14 cellular contexts compared by ENCODE assay signal in the genomic region with DNA sequence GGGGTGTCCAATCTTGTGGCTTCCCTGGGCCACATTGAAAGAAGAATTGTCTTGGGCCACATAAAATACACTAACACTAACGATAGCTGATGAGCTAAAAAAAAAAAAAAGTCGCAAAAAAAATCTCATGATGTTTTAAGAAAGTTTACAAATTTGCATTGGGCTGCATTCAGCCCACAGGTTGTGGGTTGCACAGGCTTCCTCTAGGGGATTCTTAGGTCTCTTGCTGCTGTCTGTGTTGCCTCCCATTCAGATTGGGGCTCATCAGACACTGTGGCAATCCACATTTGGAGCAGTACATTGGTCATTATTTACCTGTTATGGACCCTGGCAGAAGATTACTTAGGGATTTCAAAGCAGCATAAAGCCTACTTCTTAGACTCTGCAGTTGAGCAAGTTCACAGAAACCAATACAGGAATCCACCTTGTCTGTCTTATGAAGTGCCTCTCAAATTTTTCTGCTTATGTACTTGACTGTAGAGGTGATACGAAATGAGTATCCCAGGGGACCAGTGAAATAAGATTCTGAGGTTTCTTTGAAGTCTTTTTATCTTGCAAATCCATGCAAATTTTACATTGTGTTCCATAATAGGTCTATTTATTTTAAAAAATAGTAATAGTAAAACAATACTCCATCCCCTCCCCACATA.
A peak's percentile ranks its signal among the peaks of the same experiment; 100 is the strongest.
DNase-seq lines count a peak whose midpoint lies in the region; ATAC-seq and TF ChIP-seq lines count a peak whose summit lies in the region.
"Had no signal": no experiment of that assay in that cellular context is flagged by ENCODE, and none has a peak within 500 bp of the region (broad histone marks: within the 10 kb centered on the region; RNA-seq: fewer than 3 reads in every experiment).

No MANE protein-coding gene starts in this region.

- H3K27me3 Mint-ChIP-seq in H9 (ENCODE audit: low read depth) (no peaks in the 10 kb centered on the region), HFFc6 (ENCODE audit: insufficient read depth) (no peaks in the 10 kb centered on the region; the same call in 1 of the 2 replicates)

- H3K27ac Mint-ChIP-seq in H9 = no peak overlapping the region
- H3K27ac Mint-ChIP-seq in HFFc6 = no peak overlapping the region

- no peak overlapping the region for H3K18ac ChIP-seq in H9 (ENCODE audit: insufficient read length, low read depth, low read length)

- no peak overlapping the region for H3K4me3 Mint-ChIP-seq in H9
- H3K4me3 Mint-ChIP-seq in HFFc6 = no peak overlapping the region

- WGBS in H9 (ENCODE audit: extremely low coverage, insufficient read length, low lambda C conversion rate) = no CpG with 5 or more reads among the region's 3 CpGs

- no peak overlapping the region for H3K56ac ChIP-seq in H9 (ENCODE audit: insufficient read length, low read depth, low read length)

- peaks cover 2% of the 10 kb centered on the region for H3K4me1 ChIP-seq in H9 (ENCODE audit: insufficient read depth, low read length)
- H3K4me1 ChIP-seq: BLaER1 treated with 17β-estradiol and CSF1 and Interleukin-3, amounts not matched to agents 10 nM and 100 nM; heart right ventricle had no signal

- no peaks in the 10 kb centered on the region for H3K79me1 ChIP-seq in H9 (ENCODE audit: insufficient read depth, low read depth, low read length, poor library complexity, severe bottlenecking)

- no peak overlapping the region for H2BK20ac ChIP-seq in H9 (ENCODE audit: low read depth, low read length, poor library complexity, severe bottlenecking)

- H2BK15ac ChIP-seq in H9 (ENCODE audit: low read depth, low read length) = no peak overlapping the region

- no peaks in the 10 kb centered on the region for H3K27me3 ChIP-seq in H9 (ENCODE audit: insufficient read depth, low read length)
- H3K27me3 ChIP-seq: BLaER1 treated with 17β-estradiol and CSF1 and Interleukin-3, amounts not matched to agents 10 nM and 100 nM; heart right ventricle had no signal

- H4K91ac ChIP-seq in H9 (ENCODE audit: insufficient read length, low read depth, low read length) = no peak overlapping the region

- H3K79me2 ChIP-seq in H9 (ENCODE audit: insufficient read depth, low read length) = no peaks in the 10 kb centered on the region

- ATAC-seq in GM18519 (IDR thresholded peaks at IDR 0.05; ENCODE audit: low FRiP score, unreplicated experiment) = peak; percentile 89
- peak; percentile 70 for ATAC-seq in GM19468 (IDR thresholded peaks at IDR 0.05; ENCODE audit: extremely low read depth, unreplicated experiment)
- ATAC-seq in HG02870 (IDR thresholded peaks at IDR 0.05; ENCODE audit: unreplicated experiment) = peak; percentile 89
- ATAC-seq in HG03558 (IDR thresholded peaks at IDR 0.05; ENCODE audit: extremely low read depth, unreplicated experiment) = peak; percentile 86
- ATAC-seq: HCT116, heart right ventricle had no signal

- no peak overlapping the region for H3K23ac ChIP-seq in H9 (ENCODE audit: insufficient read length, low read depth, low read length)

- DNase-seq in NCI-H2029 treated with DMSO at 0.1 percent for 48 hours (lab: John Stamatoyannopoulos, UW) (no peak), H9 (no peak), HFFc6 (no peak)
- no peak for DNase-seq in activated CD4-positive, alpha-beta T cell treated with anti-CD3 and anti-CD28 coated beads, Interleukin-2, amount 50 U/mL, for 48 hours
- DNase-seq: anterior cingulate cortex, heart right ventricle, mammary epithelial cell, SHP77 had no signal

- H2AFZ ChIP-seq in H9 (ENCODE audit: low read length) = no peak overlapping the region

- H4K8ac ChIP-seq in H9 (replicated peaks; ENCODE audit: insufficient read length, low read depth, low read length) = no peak overlapping the region

- no peak overlapping the region for H2BK12ac ChIP-seq in H9 (ENCODE audit: insufficient read length, low read depth, low read length)

- H3K23me2 ChIP-seq in H9 (ENCODE audit: insufficient read length, low read depth, low read length, poor library complexity, severe bottlenecking) = no peaks in the 10 kb centered on the region

- H2BK5ac ChIP-seq in H9 (ENCODE audit: insufficient read length, low read length) = no peak overlapping the region

- TF ChIP-seq CTCF in H9 (conservative IDR thresholded peaks at IDR 0.05) = no peak
- TF ChIP-seq CTCF in HFFc6 (IDR thresholded peaks at IDR 0.05) = no peak

- no peaks in the 10 kb centered on the region for H4K20me1 ChIP-seq in H9 (ENCODE audit: control insufficient read depth, insufficient read depth, insufficient read length)
- H4K20me1 ChIP-seq: BLaER1 treated with 17β-estradiol and CSF1 and Interleukin-3, amounts not matched to agents 10 nM and 100 nM had no signal

- H3K4ac ChIP-seq in H9 (ENCODE audit: low read depth, low read length) = no peak overlapping the region

- H3K9me3 Mint-ChIP-seq in H9 (no peaks in the 10 kb centered on the region), HFFc6 (no peaks in the 10 kb centered on the region)

- no peaks in the 10 kb centered on the region for H3K36me3 Mint-ChIP-seq in H9 (ENCODE audit: insufficient read depth in 1 of 3, low read depth in 3 of 3)
- H3K36me3 Mint-ChIP-seq in HFFc6 (ENCODE audit: low read depth) = peaks cover 6% of the 10 kb centered on the region; the same call in 1 of the 2 replicates

- H3K4me1 Mint-ChIP-seq in H9 (peaks cover 19 to 23% of the 10 kb centered on the region in 2 experiments), HFFc6 (ENCODE audit: low read depth) (no peaks in the 10 kb centered on the region)

- no peak overlapping the region for H2AK5ac ChIP-seq in H9 (ENCODE audit: insufficient read length, low read length)

- H3K27ac ChIP-seq in H9 (ENCODE audit: insufficient read length, low read depth, low read length) = no peak overlapping the region
- H3K27ac ChIP-seq: BLaER1 treated with 17β-estradiol and CSF1 and Interleukin-3, amounts not matched to agents 10 nM and 100 nM; heart right ventricle had no signal

- no peak overlapping the region for H3K9ac ChIP-seq in H9 (ENCODE audit: extremely low read depth, insufficient read length, low read length)
- H3K9ac ChIP-seq: BLaER1 treated with 17β-estradiol and CSF1 and Interleukin-3, amounts not matched to agents 10 nM and 100 nM had no signal

- no peak overlapping the region for H3K14ac ChIP-seq in H9 (ENCODE audit: insufficient read depth, low read length)

- H3T11ph ChIP-seq in H9 (ENCODE audit: low read length) = no peak overlapping the region

- H4K5ac ChIP-seq in H9 (ENCODE audit: insufficient read length, low read depth, low read length) = no peak overlapping the region

- H3K4me2 ChIP-seq in H9 (ENCODE audit: insufficient read depth, insufficient read length, low read length) = no peak overlapping the region
- H3K4me2 ChIP-seq: BLaER1 treated with 17β-estradiol and CSF1 and Interleukin-3, amounts not matched to agents 10 nM and 100 nM had no signal

- H3K9me3 ChIP-seq in H9 (ENCODE audit: control insufficient read depth, low read depth, low read length) = no peaks in the 10 kb centered on the region
- H3K9me3 ChIP-seq: BLaER1 treated with 17β-estradiol and CSF1 and Interleukin-3, amounts not matched to agents 10 nM and 100 nM; heart right ventricle had no signal

- no peak overlapping the region for H2BK120ac ChIP-seq in H9 (ENCODE audit: low read depth, low read length, poor library complexity, severe bottlenecking)
